8 cellular contexts compared by ENCODE assay signal in genomic region chr16:19884611-19885455, GRCh38. TPM values are rescaled to one million over a fixed set of nuclear protein-coding genes. Genes with fewer than 3 reads are reported as not detected.
DNase-seq lines count a peak whose midpoint lies in the region; ATAC-seq and TF ChIP-seq lines count a peak whose summit lies in the region.

Gene GPRC5B, minus strand, starts transcription at chr16:19884848. Its CDS starts 12,003 bp downstream, at chr16:19872845.

- CTCF ChIA-PET in CD4-positive, alpha-beta T cell (lab: Charles Lee) = interaction anchor here (1.2 to 1.8 kb wide), 2 partner anchors 284 to 798 kb away, joined by 3 to 7 read pairs; no protein-coding TSS in a partner anchor

- no peak within 1 kb of the TSS for H3K27ac ChIP-seq in CD4-positive, alpha-beta T cell (ENCODE audit: low read depth, low read length)

- peaks cover 33% of the 10 kb centered on the region for H3K27me3 Mint-ChIP-seq in CD4-positive, alpha-beta T cell

- H3K4me3 Mint-ChIP-seq in CD4-positive, alpha-beta T cell = peak within 1 kb of the TSS; percentile 91

- POLR2A ChIA-PET in CD4-positive, alpha-beta T cell (lab: Charles Lee) = interaction anchor here (0.6 to 1.2 kb wide), 4 partner anchors 189 to 301 kb away, joined by 3 to 5 read pairs (median 3); no protein-coding TSS in a partner anchor

- no peaks in the 10 kb centered on the region for H3K9me3 Mint-ChIP-seq in CD4-positive, alpha-beta T cell

- DNase-seq in CD4-positive, alpha-beta T cell = peak; percentile 20 to 61 (median 32)
- peak; percentile 27 for DNase-seq in KG1 (lab: John Stamatoyannopoulos, UW)
- peak; percentile 42 for DNase-seq in choroid plexus epithelial cell (ENCODE audit: low read depth)
- DNase-seq in left colon = peak in 1 of 2 donors; percentile 45
- peak; percentile 28 to 34 for DNase-seq in stimulated activated CD4-positive, alpha-beta T cell treated with anti-CD3 and anti-CD28 coated beads, Interleukin-15, amount 100 ng/mL, for 1 hour (ENCODE audit: low read depth in 1 of 2, low spot score in 1 of 2)
- no peak for DNase-seq in GDM1 (lab: John Stamatoyannopoulos, UW)

- peaks cover 29% of the 10 kb centered on the region for H3K4me1 Mint-ChIP-seq in CD4-positive, alpha-beta T cell (ENCODE audit: low read depth)

- peak within 1 kb of the TSS; percentile 38 for H3K27ac Mint-ChIP-seq in CD4-positive, alpha-beta T cell

- no peaks in the 10 kb centered on the region for H3K36me3 Mint-ChIP-seq in CD4-positive, alpha-beta T cell (ENCODE audit: low read depth)

- H3K9me3 ChIP-seq in CD4-positive, alpha-beta T cell (ENCODE audit: control insufficient read depth, low read length) = no peaks in the 10 kb centered on the region

- H3K27me3 ChIP-seq in CD4-positive, alpha-beta T cell (ENCODE audit: control insufficient read depth, insufficient read depth, low read length) = peaks cover 35% of the 10 kb centered on the region

- peak within 1 kb of the TSS; percentile 72 for H3K4me3 ChIP-seq in choroid plexus epithelial cell (ENCODE audit: low read depth, low read length)

- ATAC-seq in CD4-positive, alpha-beta T cell (ENCODE audit: poor library complexity) = peak; percentile 75
- ATAC-seq in activated CD4-positive, CD25-positive, alpha-beta regulatory T cell treated with anti-CD3 and anti-CD28 coated beads, Interleukin-2, amount 50 U/mL, for 24 hours = peak; percentile 54 to 58
- ATAC-seq in left colon = peak; percentile 75
- no peak for ATAC-seq in GM18517 (IDR thresholded peaks at IDR 0.05; ENCODE audit: unreplicated experiment)

- no peak for TF ChIP-seq CTCF in CD4-positive, alpha-beta T cell (IDR thresholded peaks at IDR 0.05)
- no peak for TF ChIP-seq CTCF in choroid plexus epithelial cell (conservative IDR thresholded peaks at IDR 0.05; ENCODE audit: low read depth, low read length)

- intact Hi-C loops in CD4-positive, alpha-beta T cell (cut with DNase I, micrococcal nuclease) = loop anchor here (2.0 to 5.0 kb wide), 5 partner anchors 303 to 1093 kb away; partner anchors contain the start of genes COQ7 (in 1 of the 2) and RPS15A (in 1 of the 2)
- intact Hi-C loops in left colon (cut with DNase I, micrococcal nuclease) = loop anchor here (5.0 to 10.0 kb wide), 3 partner anchors 160 to 283 kb away; no protein-coding TSS in a partner anchor

RNA-seq across cellular contexts. Expression of gene GPRC5B, which starts in this region (rescaled TPM):
- total RNA-seq in CD4-positive, alpha-beta T cell = under 1 TPM; 0.47 to 0.75 TPM
- 1 to 10 TPM; 5.0 to 7.6 TPM for total RNA-seq in left colon

Comparison
In these comparisons a context has a peak if more than half of its experiments do, and no peak if none do; other contexts are left out.
1. Peak in DNase-seq and ATAC-seq in CD4-positive, alpha-beta T cell; RNA of the gene not detected or under 1 TPM.